16 cellular contexts compared by ENCODE assay signal in the genomic region with DNA sequence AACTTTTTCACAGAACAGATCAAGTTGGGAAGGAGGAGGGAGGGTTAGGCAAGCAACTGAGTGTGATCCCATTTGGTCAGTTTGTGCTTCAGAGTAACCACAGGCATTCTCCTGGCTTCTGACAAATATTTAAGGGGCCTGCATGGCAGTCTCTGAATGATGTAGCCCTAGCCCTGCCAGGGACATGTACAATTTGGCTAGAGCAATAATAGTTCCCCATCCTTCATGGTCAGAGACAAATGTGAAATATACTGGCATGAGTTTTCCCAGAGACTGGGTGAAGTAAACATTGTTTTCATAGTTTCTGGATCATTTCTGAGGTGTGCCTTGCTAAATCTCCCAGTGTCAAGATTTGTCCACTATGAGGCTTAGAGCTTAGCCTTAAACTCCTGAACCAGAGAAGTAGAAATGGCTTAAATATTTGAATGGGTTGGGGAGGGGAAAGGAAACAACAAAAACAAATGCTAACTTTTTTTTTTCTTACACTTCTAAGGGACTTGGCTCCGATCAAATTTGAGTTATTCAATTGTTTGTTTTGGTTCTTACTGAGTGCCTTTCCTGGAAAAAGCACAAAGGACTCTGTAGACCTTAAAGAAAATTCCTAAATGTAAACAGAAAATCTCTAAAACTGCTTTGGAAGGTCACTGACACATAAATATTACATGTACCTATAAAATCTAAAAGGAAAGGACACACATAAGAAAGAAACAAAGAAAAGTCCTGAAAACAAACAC. TPM values are rescaled to one million over a fixed set of nuclear protein-coding genes. Genes with fewer than 3 reads are reported as not detected.
DNase-seq lines count a peak whose midpoint lies in the region; ATAC-seq and TF ChIP-seq lines count a peak whose summit lies in the region.
"Had no signal": no experiment of that assay in that cellular context is flagged by ENCODE, and none has a peak within 500 bp of the region (broad histone marks: within the 10 kb centered on the region; RNA-seq: fewer than 3 reads in every experiment).

No MANE protein-coding gene starts in this region.

- ATAC-seq in upper lobe of left lung (ENCODE audit: low FRiP score in 2 of 2): peak; percentile 68
- no peak for ATAC-seq in stimulated activated memory B cell treated with anti-CD40 and anti-IgM and Interleukin-4, amounts not matched to agents 10 μg/mL and 1 μg/mL and 100 μg/mL, for 72 hours
- ATAC-seq: K562 had no signal

- H3K27ac ChIP-seq in mesodermal cell (ENCODE audit: low read depth, low read length, severe bottlenecking) (peak overlapping the region; percentile 48), upper lobe of left lung (peak overlapping the region in 1 of 4 donors; percentile 28)

- H3K36me3 ChIP-seq in mesodermal cell (ENCODE audit: control insufficient read depth, insufficient read depth, low read length) (peaks cover 13% of the 10 kb centered on the region), upper lobe of left lung (no peaks in the 10 kb centered on the region)

- no CpG with 5 or more reads among the region's 1 CpG for WGBS in mesodermal cell (ENCODE audit: insufficient coverage in 2 of 2), 2 experiments
- 25 to 35% methylated on average over 1 of the region's 1 CpG for WGBS in upper lobe of left lung, 2 donors

- H3K27me3 ChIP-seq in upper lobe of left lung: no peaks in the 10 kb centered on the region

- TF ChIP-seq EP300 in upper lobe of left lung (IDR thresholded peaks at IDR 0.05): no peak

- H3K4me1 ChIP-seq in mesodermal cell (ENCODE audit: control insufficient read depth, insufficient read depth, low read length, poor library complexity, severe bottlenecking) (peaks cover 20% of the 10 kb centered on the region), upper lobe of left lung (peaks cover 5 to 15% (median 12%) of the 10 kb centered on the region in 4 donors)

- DNase-seq in LNCaP clone FGC (ENCODE audit: low read depth) (peak; percentile 27), dedifferentiated amniotic fluid mesenchymal stem cell (ENCODE audit: extremely low spot score) (peak; percentile 80), upper lobe of left lung (no peak), kidney glomerular epithelial cell (lab: John Stamatoyannopoulos, UW) (no peak)
- no peak for DNase-seq in activated T-helper 2 cell treated with anti-CD3 and anti-CD28 coated beads, Interferon-gamma antibody, Interleukin-2, Interleukin-4, amounts not matched to agents 10 μg/mL and 5 μg/mL and 100 μg/mL, durations not matched to agents 14 hours and 24 hours and 36 hours (ENCODE audit: low spot score)
- DNase-seq: activated CD4-positive, alpha-beta memory T cell treated with anti-CD3 and anti-CD28 coated beads for 36 hours; caudate nucleus; CD4-positive, alpha-beta T cell; erythroblast; NCI-H1930; NCI-H526; stimulated activated naive CD4-positive, alpha-beta T cell treated with Interleukin-2 at 50 U/mL for 16 hours; T1000 had no signal

- H3K4me1 Mint-ChIP-seq in stimulated activated memory B cell treated with anti-CD40 and anti-IgM and Interleukin-4, amounts not matched to agents 10 μg/mL and 1 μg/mL and 100 μg/mL, for 72 hours: no peaks in the 10 kb centered on the region
- H3K4me1 Mint-ChIP-seq in activated T-helper 2 cell treated with anti-CD3 and anti-CD28 coated beads, Interferon-gamma antibody, Interleukin-2, Interleukin-4, amounts not matched to agents 10 μg/mL and 5 μg/mL and 100 μg/mL, durations not matched to agents 14 hours and 24 hours and 36 hours (ENCODE audit: low read depth): no peaks in the 10 kb centered on the region

- H3K4me3 Mint-ChIP-seq in stimulated activated memory B cell treated with anti-CD40 and anti-IgM and Interleukin-4, amounts not matched to agents 10 μg/mL and 1 μg/mL and 100 μg/mL, for 72 hours: no peak overlapping the region
- no peak overlapping the region for H3K4me3 Mint-ChIP-seq in activated T-helper 2 cell treated with anti-CD3 and anti-CD28 coated beads, Interferon-gamma antibody, Interleukin-2, Interleukin-4, amounts not matched to agents 10 μg/mL and 5 μg/mL and 100 μg/mL, durations not matched to agents 14 hours and 24 hours and 36 hours (ENCODE audit: low read depth)
- H3K4me3 Mint-ChIP-seq: activated CD4-positive, alpha-beta memory T cell treated with anti-CD3 and anti-CD28 coated beads for 36 hours; CD4-positive, alpha-beta T cell had no signal

- peaks cover 13% of the 10 kb centered on the region for H3K27me3 Mint-ChIP-seq in stimulated activated memory B cell treated with anti-CD40 and anti-IgM and Interleukin-4, amounts not matched to agents 10 μg/mL and 1 μg/mL and 100 μg/mL, for 72 hours
- H3K27me3 Mint-ChIP-seq in activated T-helper 2 cell treated with anti-CD3 and anti-CD28 coated beads, Interferon-gamma antibody, Interleukin-2, Interleukin-4, amounts not matched to agents 10 μg/mL and 5 μg/mL and 100 μg/mL, durations not matched to agents 14 hours and 24 hours and 36 hours (ENCODE audit: low read depth): peaks cover 31% of the 10 kb centered on the region

- no peaks in the 10 kb centered on the region for H3K36me3 Mint-ChIP-seq in stimulated activated memory B cell treated with anti-CD40 and anti-IgM and Interleukin-4, amounts not matched to agents 10 μg/mL and 1 μg/mL and 100 μg/mL, for 72 hours
- no peaks in the 10 kb centered on the region for H3K36me3 Mint-ChIP-seq in activated T-helper 2 cell treated with anti-CD3 and anti-CD28 coated beads, Interferon-gamma antibody, Interleukin-2, Interleukin-4, amounts not matched to agents 10 μg/mL and 5 μg/mL and 100 μg/mL, durations not matched to agents 14 hours and 24 hours and 36 hours (ENCODE audit: low read depth)
- H3K36me3 Mint-ChIP-seq: activated CD4-positive, alpha-beta memory T cell treated with anti-CD3 and anti-CD28 coated beads for 36 hours had no signal

- no peak overlapping the region for H3K27ac Mint-ChIP-seq in stimulated activated memory B cell treated with anti-CD40 and anti-IgM and Interleukin-4, amounts not matched to agents 10 μg/mL and 1 μg/mL and 100 μg/mL, for 72 hours
- no peak overlapping the region for H3K27ac Mint-ChIP-seq in activated T-helper 2 cell treated with anti-CD3 and anti-CD28 coated beads, Interferon-gamma antibody, Interleukin-2, Interleukin-4, amounts not matched to agents 10 μg/mL and 5 μg/mL and 100 μg/mL, durations not matched to agents 14 hours and 24 hours and 36 hours
- H3K27ac Mint-ChIP-seq: activated CD4-positive, alpha-beta memory T cell treated with anti-CD3 and anti-CD28 coated beads for 36 hours; CD4-positive, alpha-beta T cell had no signal

- no peak for TF ChIP-seq POLR2A in upper lobe of left lung (IDR thresholded peaks at IDR 0.05)

- H3K9me3 Mint-ChIP-seq in stimulated activated memory B cell treated with anti-CD40 and anti-IgM and Interleukin-4, amounts not matched to agents 10 μg/mL and 1 μg/mL and 100 μg/mL, for 72 hours: no peaks in the 10 kb centered on the region
- no peaks in the 10 kb centered on the region for H3K9me3 Mint-ChIP-seq in activated T-helper 2 cell treated with anti-CD3 and anti-CD28 coated beads, Interferon-gamma antibody, Interleukin-2, Interleukin-4, amounts not matched to agents 10 μg/mL and 5 μg/mL and 100 μg/mL, durations not matched to agents 14 hours and 24 hours and 36 hours
- H3K9me3 Mint-ChIP-seq: activated CD4-positive, alpha-beta memory T cell treated with anti-CD3 and anti-CD28 coated beads for 36 hours; CD4-positive, alpha-beta T cell had no signal

- TF ChIP-seq CTCF in LNCaP clone FGC (IDR thresholded peaks at IDR 0.05; ENCODE audit: control insufficient read depth, extremely low read depth, insufficient read depth): no peak
- TF ChIP-seq CTCF in upper lobe of left lung (IDR thresholded peaks at IDR 0.05): no peak

- H3K4me3 ChIP-seq in LNCaP clone FGC (ENCODE audit: low read depth, low read length): no peak overlapping the region
- no peak overlapping the region for H3K4me3 ChIP-seq in mesodermal cell (ENCODE audit: extremely low read depth, insufficient read depth, low read length, poor library complexity, severe bottlenecking)
- H3K4me3 ChIP-seq in upper lobe of left lung: no peak overlapping the region
- H3K4me3 ChIP-seq: K562 had no signal

- H3K9me3 ChIP-seq in mesodermal cell (ENCODE audit: control insufficient read depth, low read length) (no peaks in the 10 kb centered on the region), upper lobe of left lung (no peaks in the 10 kb centered on the region)

- intact Hi-C loops in activated T-helper 2 cell treated with anti-CD3 and anti-CD28 coated beads, Interferon-gamma antibody, Interleukin-2, Interleukin-4, amounts not matched to agents 10 μg/mL and 5 μg/mL and 100 μg/mL, durations not matched to agents 14 hours and 24 hours and 36 hours (cut with micrococcal nuclease): no loop called here

RNA-seq across cellular contexts. Expression of gene UBE2U, which starts 41.9 kb away (rescaled TPM):
- polyA plus RNA-seq in mesodermal cell (2013, experiment 1 of 2): not detected
- polyA plus RNA-seq in mesodermal cell (2013, experiment 2 of 2): not detected
- total RNA-seq in upper lobe of left lung: under 1 TPM in 1 of 6 donors, not detected in 5; 0.34 TPM
- not detected in 2 replicates for total RNA-seq in activated T-helper 2 cell treated with anti-CD3 and anti-CD28 coated beads, Interferon-gamma antibody, Interleukin-2, Interleukin-4, amounts not matched to agents 10 μg/mL and 5 μg/mL and 100 μg/mL, durations not matched to agents 14 hours and 24 hours and 36 hours
- total RNA-seq: activated CD4-positive, alpha-beta memory T cell treated with anti-CD3 and anti-CD28 coated beads for 36 hours; CD4-positive, alpha-beta T cell; K562 had no signal
- polyA plus RNA-seq: K562 had no signal

Comparison
In these comparisons a context has a peak if more than half of its experiments do, and no peak if none do; other contexts are left out.
1. DNase-seq: peak in LNCaP clone FGC (single experiment) and dedifferentiated amniotic fluid mesenchymal stem cell (single experiment); none in upper lobe of left lung (0 of 2), kidney glomerular epithelial cell (single experiment) and activated T-helper 2 cell treated with anti-CD3 and anti-CD28 coated beads, Interferon-gamma antibody, Interleukin-2, Interleukin-4, amounts not matched to agents 10 μg/mL and 5 μg/mL and 100 μg/mL, durations not matched to agents 14 hours and 24 hours and 36 hours (single experiment).